Comparison of ENCODE assay signal across 19 cellular contexts in the genomic region with DNA sequence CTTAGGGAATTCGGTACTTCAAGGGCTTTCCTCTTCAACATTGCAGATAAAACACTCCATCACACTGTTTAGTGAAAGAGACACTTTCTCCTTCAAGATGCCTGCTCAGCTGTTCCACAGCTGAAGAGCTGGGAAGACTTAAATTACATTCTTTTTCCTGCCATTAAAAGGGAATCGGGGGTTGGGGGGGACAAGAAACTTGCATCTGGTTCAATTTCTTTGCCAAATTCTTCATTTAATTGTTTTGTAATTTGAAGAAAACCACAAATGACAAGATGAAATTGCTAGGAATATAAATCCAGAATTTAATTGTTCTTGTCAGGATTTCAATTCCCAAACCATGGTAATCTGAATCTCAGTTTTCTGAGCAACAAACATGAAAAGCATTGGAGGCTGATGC.
"Had no signal": no experiment of that assay in that cellular context is flagged by ENCODE, and none has a peak within 500 bp of the region (broad histone marks: within the 10 kb centered on the region; RNA-seq: fewer than 3 reads in every experiment).

No MANE protein-coding gene starts in this region.

- DNase-seq: activated B cell treated with CpG ODN at 0.5 μM for 24 hours; activated CD4-positive, alpha-beta T cell treated with anti-CD3 and anti-CD28 coated beads for 36 hours; activated effector memory CD4-positive, alpha-beta T cell treated with Interleukin-2 at 50 U/mL for 16 hours; activated naive CD4-positive, alpha-beta T cell treated with Interleukin-2 at 50 U/mL for 16 hours; dorsolateral prefrontal cortex; effector memory CD4-positive, alpha-beta T cell; erythroblast; kidney glomerular epithelial cell; left lung; mucosa of descending colon; ovary; right lobe of liver; stimulated activated CD4-positive, alpha-beta T cell treated with anti-CD3 and anti-CD28 coated beads, Interleukin-12 subunit alpha, Interleukin-12 subunit beta, amount 100 ng/mL, for 4 hours; stimulated activated CD4-positive, alpha-beta T cell treated with anti-CD3 and anti-CD28 coated beads, Interleukin-4, amount 100 ng/mL, for 1 hour; stimulated activated naive CD8-positive, alpha-beta T cell treated with anti-CD3 and anti-CD28 coated beads, Interleukin-15, Interleukin-2, amounts not matched to agents 100 U/mL and 50 U/mL, for 24 hours; T-helper 1 cell; testis; transverse colon had no signal

- FAIRE-seq: frontal cortex had no signal
